Comparison of ENCODE assay signal across 8 cellular contexts in the genomic region with DNA sequence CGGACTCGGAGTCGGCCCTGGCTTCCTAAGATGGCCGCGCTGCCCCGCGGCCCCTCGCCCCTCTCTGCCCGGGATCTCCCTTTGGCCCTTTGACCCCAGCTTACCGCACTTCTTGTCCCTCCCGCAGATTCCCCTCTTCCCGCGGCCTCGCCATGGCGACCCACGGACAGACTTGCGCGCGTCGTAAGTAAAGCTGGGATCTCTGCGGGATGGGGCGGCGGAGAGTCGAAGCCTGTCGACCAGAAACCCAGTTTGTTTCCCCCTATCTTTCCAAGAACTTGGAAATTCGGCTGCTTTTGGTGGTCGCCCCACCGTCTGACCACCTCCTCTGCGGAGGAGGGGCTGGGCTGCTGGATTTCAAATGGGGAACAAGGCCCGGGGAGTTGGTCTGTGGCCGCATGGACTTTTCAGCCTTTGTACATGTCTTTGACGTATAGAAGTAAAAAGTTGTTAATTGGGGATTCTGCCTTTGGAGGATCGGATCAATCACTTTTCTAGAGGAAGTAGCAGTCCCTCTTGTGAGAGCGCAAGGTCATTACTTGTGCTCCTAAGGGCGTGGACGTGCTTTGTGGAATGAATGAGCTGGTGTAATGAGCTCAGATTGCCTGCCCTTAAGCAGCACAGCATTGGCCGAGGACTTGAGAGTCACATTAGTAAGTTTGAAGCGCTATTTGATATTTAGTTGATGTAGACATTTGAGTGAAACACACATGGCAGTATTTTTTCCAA. TPM values are rescaled to one million over a fixed set of nuclear protein-coding genes. Genes with fewer than 3 reads are reported as not detected.
DNase-seq lines count a peak whose midpoint lies in the region; ATAC-seq lines count a peak whose summit lies in the region.

No MANE protein-coding gene starts in this region.

- peaks cover 36% of the 10 kb centered on the region for H3K4me1 ChIP-seq in rectal smooth muscle tissue (ENCODE audit: control insufficient read depth, insufficient read depth, low read length)

- peak; percentile 26 for DNase-seq in SIG-M5 treated with dmso at 0.1 percent for 504 hours (lab: John Stamatoyannopoulos, UW; ENCODE audit: unreplicated experiment)
- no peak for DNase-seq in SIG-M5 (lab: John Stamatoyannopoulos, UW)
- peak; percentile 50 for DNase-seq in MG63
- DNase-seq in activated naive CD4-positive, alpha-beta T cell treated with anti-CD3 and anti-CD28 coated beads for 36 hours: peak; percentile 51
- DNase-seq in glomerular visceral epithelial cell (ENCODE audit: extremely low spot score): peak; percentile 51
- DNase-seq in middle frontal gyrus (ENCODE audit: extremely low spot score, low spot score): no peak

- CTCF ChIA-PET in activated naive CD4-positive, alpha-beta T cell treated with anti-CD3 and anti-CD28 coated beads for 36 hours (lab: Charles Lee): interaction anchor here (0.6 to 5.4 kb wide), 7 partner anchors 15 to 91 kb away, joined by 3 to 38 read pairs (median 10); partner anchors contain the start of gene COMTD1

- H3K27ac ChIP-seq in rectal smooth muscle tissue (ENCODE audit: low read depth, low read length): peak overlapping the region; percentile 100

- H3K36me3 ChIP-seq in MG63: peaks cover 53% of the 10 kb centered on the region
- H3K36me3 ChIP-seq in rectal smooth muscle tissue (ENCODE audit: control insufficient read depth, insufficient read depth, low read length): peaks cover 5% of the 10 kb centered on the region

- peak overlapping the region; percentile 91 for H3K9ac ChIP-seq in rectal smooth muscle tissue (ENCODE audit: low read length)

- H3K27ac Mint-ChIP-seq in activated naive CD4-positive, alpha-beta T cell treated with anti-CD3 and anti-CD28 coated beads for 36 hours: peak overlapping the region; percentile 94

- H3K4me3 Mint-ChIP-seq in activated naive CD4-positive, alpha-beta T cell treated with anti-CD3 and anti-CD28 coated beads for 36 hours: peak overlapping the region; percentile 100

- peaks cover 47% of the 10 kb centered on the region for H3K4me1 Mint-ChIP-seq in activated naive CD4-positive, alpha-beta T cell treated with anti-CD3 and anti-CD28 coated beads for 36 hours (ENCODE audit: low read depth)

- no peaks in the 10 kb centered on the region for H3K27me3 Mint-ChIP-seq in activated naive CD4-positive, alpha-beta T cell treated with anti-CD3 and anti-CD28 coated beads for 36 hours (ENCODE audit: low read depth)

- no peaks in the 10 kb centered on the region for H3K9me3 ChIP-seq in MG63

- intact Hi-C loops in activated naive CD4-positive, alpha-beta T cell treated with anti-CD3 and anti-CD28 coated beads for 36 hours (cut with micrococcal nuclease): loop anchor here (1.0 to 2.0 kb wide), 4 partner anchors 72 to 1060 kb away; partner anchors contain the start of gene ADK

- H3K4me3 ChIP-seq in MG63 (peak overlapping the region; percentile 98), rectal smooth muscle tissue (ENCODE audit: low read length) (peak overlapping the region; percentile 92)

- no peak for ATAC-seq in GM21619 (IDR thresholded peaks at IDR 0.05; ENCODE audit: unreplicated experiment)

- no peaks in the 10 kb centered on the region for H3K27me3 ChIP-seq in MG63
- no peaks in the 10 kb centered on the region for H3K27me3 ChIP-seq in rectal smooth muscle tissue (ENCODE audit: control insufficient read depth, insufficient read depth, low read length)

- peaks cover 32% of the 10 kb centered on the region for H3K36me3 Mint-ChIP-seq in activated naive CD4-positive, alpha-beta T cell treated with anti-CD3 and anti-CD28 coated beads for 36 hours (ENCODE audit: low read depth)

- no peaks in the 10 kb centered on the region for H3K9me3 Mint-ChIP-seq in activated naive CD4-positive, alpha-beta T cell treated with anti-CD3 and anti-CD28 coated beads for 36 hours

RNA-seq across cellular contexts. Expression of gene VDAC2, which starts 0.6 kb away (rescaled TPM):
- 200 and 236 TPM in 2 replicates for total RNA-seq in MG63 (2014; rRNA removed; shearing (Covaris generic); ENCODE audit: low replicate concordance)
- 100 to 1,000 TPM; 193 TPM for total RNA-seq in activated naive CD4-positive, alpha-beta T cell treated with anti-CD3 and anti-CD28 coated beads for 36 hours

RNA-seq across cellular contexts. Expression of gene COMTD1, which starts 24.6 kb away (rescaled TPM):
- total RNA-seq in MG63 (2014; rRNA removed; shearing (Covaris generic); ENCODE audit: low replicate concordance): 18.1 and 33.0 TPM in 2 replicates
- 10 to 100 TPM; 33.2 to 34.8 TPM for total RNA-seq in activated naive CD4-positive, alpha-beta T cell treated with anti-CD3 and anti-CD28 coated beads for 36 hours

Comparison
In these comparisons a context has a peak if more than half of its experiments do, and no peak if none do; other contexts are left out.
1. DNase-seq: peak in SIG-M5 treated with dmso at 0.1 percent for 504 hours (single experiment), MG63 (single experiment), activated naive CD4-positive, alpha-beta T cell treated with anti-CD3 and anti-CD28 coated beads for 36 hours (single experiment) and glomerular visceral epithelial cell (single experiment); none in SIG-M5 (single experiment) and middle frontal gyrus (single experiment).